ENCODE assay signal across 8 cellular contexts in genomic region chr11:57530596-57531507, GRCh38. TPM values are rescaled to one million over a fixed set of nuclear protein-coding genes. Genes with fewer than 3 reads are reported as not detected.
A peak's percentile ranks its signal among the peaks of the same experiment; 100 is the strongest.
DNase-seq lines count a peak whose midpoint lies in the region; ATAC-seq and TF ChIP-seq lines count a peak whose summit lies in the region.

Gene TIMM10 (minus strand): TSS chr11:57530754. CDS start chr11:57530189, 565 bp downstream.

- no peaks in the 10 kb centered on the region; the same call in 1 of the 2 replicates for H3K27me3 ChIP-seq in H7 (ENCODE audit: control insufficient read depth, insufficient read depth, low read length)

- H3K4me3 ChIP-seq in H7 (ENCODE audit: insufficient read depth, low read depth, low read length), result peak within 1 kb of the TSS; percentile 64

- H3K4me1 Mint-ChIP-seq in natural killer cell, result peaks cover 30 to 36% of the 10 kb centered on the region in 2 donors

- DNase-seq in ELF-1 (ENCODE audit: low read depth, low spot score) (peak; percentile 99), H7 (peak; percentile 92), M059J (ENCODE audit: low read depth) (peak; percentile 98), SHP77 (lab: John Stamatoyannopoulos, UW) (peak; percentile 88 to 95), fibroblast of peridontal ligament (ENCODE audit: extremely low read depth) (peak; percentile 93), natural killer cell (peak; percentile 74)
- DNase-seq in activated effector memory CD4-positive, alpha-beta T cell treated with Interleukin-2 at 50 U/mL for 16 hours, result peak; percentile 88
- peak; percentile 93 for DNase-seq in stimulated activated naive CD4-positive, alpha-beta T cell treated with Interleukin-2 at 50 U/mL for 16 hours (lab: John Stamatoyannopoulos, UW)

- no peak for TF ChIP-seq CTCF in natural killer cell (IDR thresholded peaks at IDR 0.05)

- H3K27me3 Mint-ChIP-seq in natural killer cell (ENCODE audit: low read depth in 2 of 2), result no peaks in the 10 kb centered on the region

- intact Hi-C loops in natural killer cell (cut with micrococcal nuclease), result loop anchor here (1.0 to 2.0 kb wide), 6 partner anchors 36 to 1048 kb away; partner anchors contain the start of genes MED19, SELENOH, TMX2 and UBE2L6

- no peaks in the 10 kb centered on the region for H3K36me3 Mint-ChIP-seq in natural killer cell

- peak within 1 kb of the TSS; percentile 97 to 99 for H3K27ac Mint-ChIP-seq in natural killer cell

- no peaks in the 10 kb centered on the region for H3K9me3 Mint-ChIP-seq in natural killer cell

- peak within 1 kb of the TSS; percentile 99 for H3K4me3 Mint-ChIP-seq in natural killer cell

- peak; percentile 81 to 93 (median 87) for ATAC-seq in natural killer cell

- H3K36me3 ChIP-seq in H7 (replicated peaks; ENCODE audit: control insufficient read depth, insufficient read depth, low read length), result peaks cover 4% of the 10 kb centered on the region

RNA-seq across cellular contexts. Expression of gene TIMM10, which starts in this region (rescaled TPM):
- 58.6 and 73.3 TPM in 2 replicates for total RNA-seq in H7 (2014; rRNA removed; shearing (Covaris generic))
- total RNA-seq in M059J (2014; rRNA removed; shearing (Covaris generic)), result 44.6 and 47.9 TPM in 2 replicates
- 10 to 100 TPM; 15.0 to 18.8 (median 17.1) TPM for total RNA-seq in natural killer cell

Comparison
In these comparisons a context has a peak if more than half of its experiments do, and no peak if none do; other contexts are left out.
1. Peak in every context shown above with its lines: DNase-seq, ATAC-seq and H3K4me3 ChIP-seq.